Comparison of ENCODE assay signal across 27 cellular contexts in genomic region chr1:43468403-43468802, GRCh38.
"Had no signal": no experiment of that assay in that cellular context is flagged by ENCODE, and none has a peak within 500 bp of the region (broad histone marks: within the 10 kb centered on the region; RNA-seq: fewer than 3 reads in every experiment).

No MANE protein-coding gene starts in this region.

- DNase-seq: activated B cell treated with CpG ODN at 0.5 μM for 24 hours; activated CD4-positive, alpha-beta T cell treated with anti-CD3 and anti-CD28 coated beads for 48 hours; activated CD4-positive, alpha-beta T cell treated with anti-CD3 and anti-CD28 coated beads, Interleukin-2, amount 50 U/mL, for 1 hour; activated CD4-positive, alpha-beta T cell treated with anti-CD3 and anti-CD28 coated beads, Interleukin-2, amount 50 U/mL, for 48 hours; activated CD8-positive, alpha-beta memory T cell treated with anti-CD3 and anti-CD28 coated beads for 24 hours; activated CD8-positive, alpha-beta T cell treated with anti-CD3 and anti-CD28 coated beads for 36 hours; activated effector memory CD4-positive, alpha-beta T cell treated with Interleukin-2 at 50 U/mL for 16 hours; activated gamma-delta T cell treated with Interleukin-2 at 50 U/mL for 16 hours; activated naive CD4-positive, alpha-beta T cell treated with anti-CD3 and anti-CD28 coated beads for 36 hours; activated naive CD8-positive, alpha-beta T cell treated with anti-CD3 and anti-CD28 coated beads for 36 hours; activated naive CD8-positive, alpha-beta T cell treated with anti-CD3 and anti-CD28 coated beads, Interleukin-2, amount 50 U/mL, for 24 hours; activated T-cell treated with anti-CD3 and anti-CD28 coated beads, Interleukin-2, amount 50 U/mL, for 4 hours; adrenal gland; amygdala; aorta; body of pancreas; caudate nucleus; colonic mucosa; effector memory CD4-positive, alpha-beta T cell; endodermal cell; foreskin keratinocyte; gastrocnemius medialis; heart right ventricle; T-helper 1 cell; T-helper 17 cell; T1000; WERI-Rb-1 had no signal

- H3K4me3 ChIP-seq: adrenal gland, body of pancreas, colonic mucosa, gastrocnemius medialis, heart right ventricle had no signal

- H3K4me1 ChIP-seq: colonic mucosa, gastrocnemius medialis had no signal

- H3K27me3 ChIP-seq: adrenal gland, body of pancreas, colonic mucosa, foreskin keratinocyte, gastrocnemius medialis, heart right ventricle had no signal

- H3K36me3 ChIP-seq: adrenal gland, colonic mucosa, gastrocnemius medialis, heart right ventricle, WERI-Rb-1 had no signal

- H3K27ac ChIP-seq: adrenal gland, body of pancreas, colonic mucosa, foreskin keratinocyte, gastrocnemius medialis, heart right ventricle, WERI-Rb-1 had no signal

- H3K9me3 ChIP-seq: adrenal gland, body of pancreas, colonic mucosa, gastrocnemius medialis, heart right ventricle had no signal
